Comparison of ENCODE assay signal across 1 cellular context in genomic region chr1:23800396-23801337, GRCh38.
TF ChIP-seq lines count a peak whose summit lies in the region.

TSS of gene GALE (minus strand) at chr1:23800754. CDS start at chr1:23799007, 1,747 bp downstream.

TF ChIP-seq in HepG2, 621 proteins besides CTCF, POLR2A, EP300 and RAD21 (continued from another document and continues in another):
- TF ChIP-seq ZUFSP (CRISPR knock-in tag; IDR thresholded peaks at IDR 0.05; ENCODE audit: borderline replicate concordance) (no peak), HNRNPH1 (optimal IDR thresholded peaks at IDR 0.05; ENCODE audit: low read depth, low read length) (no peak), MIER3 (CRISPR knock-in tag; IDR thresholded peaks at IDR 0.05; ENCODE audit: borderline replicate concordance) (no peak), GTF2F1 (IDR thresholded peaks at IDR 0.05; ENCODE audit: low read length) (no peak), ZNF382 (CRISPR knock-in tag; IDR thresholded peaks at IDR 0.05; ENCODE audit: borderline replicate concordance) (no peak), YEATS4 (CRISPR knock-in tag; IDR thresholded peaks at IDR 0.05; ENCODE audit: borderline replicate concordance) (no peak; the same call in 1 of the 2 replicates), TAF1 (CRISPR knock-in tag; IDR thresholded peaks at IDR 0.05) (no peak; the same call in 1 of the 2 replicates), ZNF747 (CRISPR knock-in tag; IDR thresholded peaks at IDR 0.05; ENCODE audit: borderline replicate concordance) (peak; percentile 72; the same call in 1 of the 2 replicates), ZNF776 (CRISPR knock-in tag; IDR thresholded peaks at IDR 0.05) (0 out of 2 replicates have a peak, but pooled peaks have one; percentile 79), TEAD2 (CRISPR knock-in tag; IDR thresholded peaks at IDR 0.05) (no peak), ZMYM3 (CRISPR knock-in tag; IDR thresholded peaks at IDR 0.05) (peak; percentile 35), TFE3 (CRISPR knock-in tag; IDR thresholded peaks at IDR 0.05) (no peak; the same call in 1 of the 2 replicates), ZNF749 (CRISPR knock-in tag; IDR thresholded peaks at IDR 0.05; ENCODE audit: borderline replicate concordance) (no peak), KLF15 (CRISPR knock-in tag; IDR thresholded peaks at IDR 0.05; ENCODE audit: borderline replicate concordance) (no peak; the same call in 1 of the 2 replicates), ZFP41 (CRISPR knock-in tag; IDR thresholded peaks at IDR 0.05; ENCODE audit: borderline replicate concordance) (no peak), ATF7-NPFF (CRISPR knock-in tag; IDR thresholded peaks at IDR 0.05; ENCODE audit: low read depth) (peak; percentile 84; the same call in 1 of the 2 replicates), CCAR2 (optimal IDR thresholded peaks at IDR 0.05; ENCODE audit: low read depth, low read length) (peak; percentile 45), ZNF281 (CRISPR knock-in tag; IDR thresholded peaks at IDR 0.05; ENCODE audit: borderline replicate concordance) (peak; percentile 45; the same call in 1 of the 2 replicates), SNAPC4 (CRISPR knock-in tag; IDR thresholded peaks at IDR 0.05) (peak; percentile 59; the same call in 1 of the 2 replicates), ZNF503 (CRISPR knock-in tag; IDR thresholded peaks at IDR 0.05) (no peak), TBX3 (IDR thresholded peaks at IDR 0.05; ENCODE audit: borderline replicate concordance) (no peak), GATA4 (IDR thresholded peaks at IDR 0.05; ENCODE audit: borderline replicate concordance, low read depth) (no peak), GLI4 (CRISPR knock-in tag; IDR thresholded peaks at IDR 0.05; ENCODE audit: borderline replicate concordance) (0 out of 2 replicates have a peak, but pooled peaks have one; percentile 61), ZNF354B (CRISPR knock-in tag; IDR thresholded peaks at IDR 0.05) (no peak), MAX (IDR thresholded peaks at IDR 0.05) (peak; percentile 77), ZFX (CRISPR knock-in tag; IDR thresholded peaks at IDR 0.05; ENCODE audit: low read depth) (peak; percentile 65), GZF1 (CRISPR knock-in tag; IDR thresholded peaks at IDR 0.05) (peak; percentile 66; the same call in 1 of the 2 replicates), ZNF256 (CRISPR knock-in tag; conservative IDR thresholded peaks at IDR 0.05) (no peak), FUBP1 (CRISPR knock-in tag; IDR thresholded peaks at IDR 0.05; ENCODE audit: borderline replicate concordance) (no peak), KDM1A (CRISPR knock-in tag; IDR thresholded peaks at IDR 0.05) (no peak), ZBTB7B (CRISPR knock-in tag; IDR thresholded peaks at IDR 0.05) (no peak), ZNF768 (CRISPR knock-in tag; IDR thresholded peaks at IDR 0.05) (no peak; the same call in none of the 2 replicates), ADNP (CRISPR knock-in tag; IDR thresholded peaks at IDR 0.05) (no peak), ZNF138 (CRISPR knock-in tag; IDR thresholded peaks at IDR 0.05; ENCODE audit: low read depth) (peak; percentile 34; the same call in 1 of the 2 replicates), ZNF562 (CRISPR knock-in tag; IDR thresholded peaks at IDR 0.05; ENCODE audit: borderline replicate concordance) (no peak), ZFP90 (CRISPR knock-in tag; IDR thresholded peaks at IDR 0.05; ENCODE audit: borderline replicate concordance) (no peak; the same call in 1 of the 2 replicates)
- TF ChIP-seq, protein P1, sequence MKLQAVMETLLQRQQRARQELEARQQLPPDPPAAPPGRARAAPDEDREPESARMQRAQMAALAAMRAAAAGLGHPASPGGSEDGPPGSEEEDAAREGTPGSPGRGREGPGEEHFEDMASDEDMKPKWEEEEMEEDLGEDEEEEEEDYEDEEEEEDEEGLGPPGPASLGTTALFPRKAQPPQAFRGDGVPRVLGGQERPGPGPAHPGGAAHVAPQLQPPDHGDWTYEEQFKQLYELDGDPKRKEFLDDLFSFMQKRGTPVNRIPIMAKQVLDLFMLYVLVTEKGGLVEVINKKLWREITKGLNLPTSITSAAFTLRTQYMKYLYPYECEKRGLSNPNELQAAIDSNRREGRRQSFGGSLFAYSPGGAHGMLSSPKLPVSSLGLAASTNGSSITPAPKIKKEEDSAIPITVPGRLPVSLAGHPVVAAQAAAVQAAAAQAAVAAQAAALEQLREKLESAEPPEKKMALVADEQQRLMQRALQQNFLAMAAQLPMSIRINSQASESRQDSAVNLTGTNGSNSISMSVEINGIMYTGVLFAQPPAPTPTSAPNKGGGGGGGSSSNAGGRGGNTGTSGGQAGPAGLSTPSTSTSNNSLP (IDR thresholded peaks at IDR 0.05; ENCODE audit: low read depth, low read length), result no peak
- TF ChIP-seq, protein P2, sequence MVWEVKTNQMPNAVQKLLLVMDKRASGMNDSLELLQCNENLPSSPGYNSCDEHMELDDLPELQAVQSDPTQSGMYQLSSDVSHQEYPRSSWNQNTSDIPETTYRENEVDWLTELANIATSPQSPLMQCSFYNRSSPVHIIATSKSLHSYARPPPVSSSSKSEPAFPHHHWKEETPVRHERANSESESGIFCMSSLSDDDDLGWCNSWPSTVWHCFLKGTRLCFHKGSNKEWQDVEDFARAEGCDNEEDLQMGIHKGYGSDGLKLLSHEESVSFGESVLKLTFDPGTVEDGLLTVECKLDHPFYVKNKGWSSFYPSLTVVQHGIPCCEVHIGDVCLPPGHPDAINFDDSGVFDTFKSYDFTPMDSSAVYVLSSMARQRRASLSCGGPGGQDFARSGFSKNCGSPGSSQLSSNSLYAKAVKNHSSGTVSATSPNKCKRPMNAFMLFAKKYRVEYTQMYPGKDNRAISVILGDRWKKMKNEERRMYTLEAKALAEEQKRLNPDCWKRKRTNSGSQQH (CRISPR knock-in tag; IDR thresholded peaks at IDR 0.05; ENCODE audit: low read depth), result no peak; the same call in 1 of the 2 replicates
- TF ChIP-seq, protein P3, sequence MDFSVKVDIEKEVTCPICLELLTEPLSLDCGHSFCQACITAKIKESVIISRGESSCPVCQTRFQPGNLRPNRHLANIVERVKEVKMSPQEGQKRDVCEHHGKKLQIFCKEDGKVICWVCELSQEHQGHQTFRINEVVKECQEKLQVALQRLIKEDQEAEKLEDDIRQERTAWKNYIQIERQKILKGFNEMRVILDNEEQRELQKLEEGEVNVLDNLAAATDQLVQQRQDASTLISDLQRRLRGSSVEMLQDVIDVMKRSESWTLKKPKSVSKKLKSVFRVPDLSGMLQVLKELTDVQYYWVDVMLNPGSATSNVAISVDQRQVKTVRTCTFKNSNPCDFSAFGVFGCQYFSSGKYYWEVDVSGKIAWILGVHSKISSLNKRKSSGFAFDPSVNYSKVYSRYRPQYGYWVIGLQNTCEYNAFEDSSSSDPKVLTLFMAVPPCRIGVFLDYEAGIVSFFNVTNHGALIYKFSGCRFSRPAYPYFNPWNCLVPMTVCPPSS (IDR thresholded peaks at IDR 0.05), result no peak
